ENCODE assay signal across 1 cellular context in the genomic region with DNA sequence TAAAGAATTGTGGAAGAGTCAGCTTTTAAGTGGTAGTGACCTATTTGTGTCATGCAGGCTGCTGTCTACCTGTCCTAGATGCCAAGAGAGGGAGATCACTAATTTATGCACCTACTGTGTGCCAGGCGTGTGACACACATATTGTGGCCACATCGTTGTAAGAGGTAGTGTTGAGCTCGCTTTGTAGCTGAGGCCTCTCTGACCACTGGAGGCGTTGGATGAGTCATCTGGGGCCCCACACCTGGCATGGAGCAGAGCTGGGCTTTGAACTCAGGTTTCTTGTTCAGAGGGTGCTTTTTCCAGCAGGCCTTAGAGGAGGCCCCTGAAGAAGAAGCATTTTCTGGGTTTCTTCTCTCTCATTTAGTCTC.
TF ChIP-seq lines count a peak whose summit lies in the region.

No MANE protein-coding gene starts in this region.

TF ChIP-seq in HepG2, 621 proteins besides CTCF, POLR2A, EP300 and RAD21 (continued from another document and continues in another):
- TF ChIP-seq LCORL (IDR thresholded peaks at IDR 0.05) (no peak), LCORL (CRISPR knock-in tag; IDR thresholded peaks at IDR 0.05) (no peak), ZNF615 (CRISPR knock-in tag; IDR thresholded peaks at IDR 0.05; ENCODE audit: borderline replicate concordance) (no peak), ZNF780A (CRISPR knock-in tag; IDR thresholded peaks at IDR 0.05) (no peak), KDM2A (CRISPR knock-in tag; IDR thresholded peaks at IDR 0.05; ENCODE audit: borderline replicate concordance, low read depth) (no peak), STAT5B (CRISPR knock-in tag; IDR thresholded peaks at IDR 0.05) (no peak), U2AF1 (optimal IDR thresholded peaks at IDR 0.05; ENCODE audit: low read depth, low read length) (no peak), FOSL2 (CRISPR knock-in tag; IDR thresholded peaks at IDR 0.05) (peak; percentile 97), ZNF407 (CRISPR knock-in tag; IDR thresholded peaks at IDR 0.05; ENCODE audit: not compliant biosample characterization) (no peak), ZNF274 (CRISPR knock-in tag; IDR thresholded peaks at IDR 0.05) (no peak), STAG1 (CRISPR knock-in tag; IDR thresholded peaks at IDR 0.05) (no peak), ZNF329 (CRISPR knock-in tag; IDR thresholded peaks at IDR 0.05; ENCODE audit: low read depth) (no peak), RBM39 (IDR thresholded peaks at IDR 0.05; ENCODE audit: low read depth, low read length, poor library complexity, severe bottlenecking) (no peak), FOSL1 (CRISPR knock-in tag; IDR thresholded peaks at IDR 0.05; ENCODE audit: borderline replicate concordance) (peak; percentile 85), CC2D1A (CRISPR knock-in tag; IDR thresholded peaks at IDR 0.05) (no peak), RARG (CRISPR knock-in tag; IDR thresholded peaks at IDR 0.05; ENCODE audit: low read depth) (no peak), ZFX (CRISPR knock-in tag; IDR thresholded peaks at IDR 0.05; ENCODE audit: low read depth) (0 out of 2 replicates have a peak, but pooled peaks have one; percentile 17), ZMYM2 (CRISPR knock-in tag; IDR thresholded peaks at IDR 0.05) (peak; percentile 70; the same call in 1 of the 2 replicates), ZNF24 (IDR thresholded peaks at IDR 0.05) (no peak), TAF15 (IDR thresholded peaks at IDR 0.05; ENCODE audit: low read depth, low read length, poor library complexity, severe bottlenecking) (no peak), CHD2 (IDR thresholded peaks at IDR 0.05; ENCODE audit: low read depth, low read length) (no peak), NCOA2 (CRISPR knock-in tag; IDR thresholded peaks at IDR 0.05) (no peak), CAMTA2 (CRISPR knock-in tag; IDR thresholded peaks at IDR 0.05; ENCODE audit: borderline replicate concordance) (no peak), XRCC5 (optimal IDR thresholded peaks at IDR 0.05; ENCODE audit: low read length) (no peak), ZNF777 (CRISPR knock-in tag; IDR thresholded peaks at IDR 0.05) (no peak), SNAPC4 (CRISPR knock-in tag; IDR thresholded peaks at IDR 0.05) (no peak), ZNF501 (CRISPR knock-in tag; IDR thresholded peaks at IDR 0.05) (no peak), TBX2 (CRISPR knock-in tag; IDR thresholded peaks at IDR 0.05; ENCODE audit: borderline replicate concordance) (no peak)
- TF ChIP-seq, protein P1, sequence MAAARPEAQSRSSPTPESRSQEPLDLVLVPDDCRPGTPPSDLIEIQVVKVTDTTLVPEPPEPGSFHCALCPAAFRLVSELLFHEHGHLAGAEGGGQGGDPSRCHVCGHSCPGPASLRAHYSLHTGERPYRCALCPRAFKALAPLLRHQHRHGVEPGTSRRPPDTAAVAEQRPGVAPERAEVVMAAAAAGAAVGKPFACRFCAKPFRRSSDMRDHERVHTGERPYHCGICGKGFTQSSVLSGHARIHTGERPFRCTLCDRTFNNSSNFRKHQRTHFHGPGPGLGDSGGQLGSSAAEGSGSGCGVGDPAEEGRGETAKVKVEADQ (CRISPR knock-in tag; IDR thresholded peaks at IDR 0.05; ENCODE audit: borderline replicate concordance): no peak
- TF ChIP-seq, protein P2, sequence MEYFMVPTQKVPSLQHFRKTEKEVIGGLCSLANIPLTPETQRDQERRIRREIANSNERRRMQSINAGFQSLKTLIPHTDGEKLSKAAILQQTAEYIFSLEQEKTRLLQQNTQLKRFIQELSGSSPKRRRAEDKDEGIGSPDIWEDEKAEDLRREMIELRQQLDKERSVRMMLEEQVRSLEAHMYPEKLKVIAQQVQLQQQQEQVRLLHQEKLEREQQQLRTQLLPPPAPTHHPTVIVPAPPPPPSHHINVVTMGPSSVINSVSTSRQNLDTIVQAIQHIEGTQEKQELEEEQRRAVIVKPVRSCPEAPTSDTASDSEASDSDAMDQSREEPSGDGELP (IDR thresholded peaks at IDR 0.05; ENCODE audit: borderline replicate concordance, low read depth): peak; percentile 28; the same call in 1 of the 2 replicates
- TF ChIP-seq, protein P3, sequence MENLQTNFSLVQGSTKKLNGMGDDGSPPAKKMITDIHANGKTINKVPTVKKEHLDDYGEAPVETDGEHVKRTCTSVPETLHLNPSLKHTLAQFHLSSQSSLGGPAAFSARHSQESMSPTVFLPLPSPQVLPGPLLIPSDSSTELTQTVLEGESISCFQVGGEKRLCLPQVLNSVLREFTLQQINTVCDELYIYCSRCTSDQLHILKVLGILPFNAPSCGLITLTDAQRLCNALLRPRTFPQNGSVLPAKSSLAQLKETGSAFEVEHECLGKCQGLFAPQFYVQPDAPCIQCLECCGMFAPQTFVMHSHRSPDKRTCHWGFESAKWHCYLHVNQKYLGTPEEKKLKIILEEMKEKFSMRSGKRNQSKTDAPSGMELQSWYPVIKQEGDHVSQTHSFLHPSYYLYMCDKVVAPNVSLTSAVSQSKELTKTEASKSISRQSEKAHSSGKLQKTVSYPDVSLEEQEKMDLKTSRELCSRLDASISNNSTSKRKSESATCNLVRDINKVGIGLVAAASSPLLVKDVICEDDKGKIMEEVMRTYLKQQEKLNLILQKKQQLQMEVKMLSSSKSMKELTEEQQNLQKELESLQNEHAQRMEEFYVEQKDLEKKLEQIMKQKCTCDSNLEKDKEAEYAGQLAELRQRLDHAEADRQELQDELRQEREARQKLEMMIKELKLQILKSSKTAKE (CRISPR knock-in tag; IDR thresholded peaks at IDR 0.05; ENCODE audit: borderline replicate concordance): no peak
- TF ChIP-seq, protein P4, sequence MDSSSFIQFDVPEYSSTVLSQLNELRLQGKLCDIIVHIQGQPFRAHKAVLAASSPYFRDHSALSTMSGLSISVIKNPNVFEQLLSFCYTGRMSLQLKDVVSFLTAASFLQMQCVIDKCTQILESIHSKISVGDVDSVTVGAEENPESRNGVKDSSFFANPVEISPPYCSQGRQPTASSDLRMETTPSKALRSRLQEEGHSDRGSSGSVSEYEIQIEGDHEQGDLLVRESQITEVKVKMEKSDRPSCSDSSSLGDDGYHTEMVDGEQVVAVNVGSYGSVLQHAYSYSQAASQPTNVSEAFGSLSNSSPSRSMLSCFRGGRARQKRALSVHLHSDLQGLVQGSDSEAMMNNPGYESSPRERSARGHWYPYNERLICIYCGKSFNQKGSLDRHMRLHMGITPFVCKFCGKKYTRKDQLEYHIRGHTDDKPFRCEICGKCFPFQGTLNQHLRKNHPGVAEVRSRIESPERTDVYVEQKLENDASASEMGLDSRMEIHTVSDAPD (CRISPR knock-in tag; IDR thresholded peaks at IDR 0.05): no peak
- TF ChIP-seq, protein P5, sequence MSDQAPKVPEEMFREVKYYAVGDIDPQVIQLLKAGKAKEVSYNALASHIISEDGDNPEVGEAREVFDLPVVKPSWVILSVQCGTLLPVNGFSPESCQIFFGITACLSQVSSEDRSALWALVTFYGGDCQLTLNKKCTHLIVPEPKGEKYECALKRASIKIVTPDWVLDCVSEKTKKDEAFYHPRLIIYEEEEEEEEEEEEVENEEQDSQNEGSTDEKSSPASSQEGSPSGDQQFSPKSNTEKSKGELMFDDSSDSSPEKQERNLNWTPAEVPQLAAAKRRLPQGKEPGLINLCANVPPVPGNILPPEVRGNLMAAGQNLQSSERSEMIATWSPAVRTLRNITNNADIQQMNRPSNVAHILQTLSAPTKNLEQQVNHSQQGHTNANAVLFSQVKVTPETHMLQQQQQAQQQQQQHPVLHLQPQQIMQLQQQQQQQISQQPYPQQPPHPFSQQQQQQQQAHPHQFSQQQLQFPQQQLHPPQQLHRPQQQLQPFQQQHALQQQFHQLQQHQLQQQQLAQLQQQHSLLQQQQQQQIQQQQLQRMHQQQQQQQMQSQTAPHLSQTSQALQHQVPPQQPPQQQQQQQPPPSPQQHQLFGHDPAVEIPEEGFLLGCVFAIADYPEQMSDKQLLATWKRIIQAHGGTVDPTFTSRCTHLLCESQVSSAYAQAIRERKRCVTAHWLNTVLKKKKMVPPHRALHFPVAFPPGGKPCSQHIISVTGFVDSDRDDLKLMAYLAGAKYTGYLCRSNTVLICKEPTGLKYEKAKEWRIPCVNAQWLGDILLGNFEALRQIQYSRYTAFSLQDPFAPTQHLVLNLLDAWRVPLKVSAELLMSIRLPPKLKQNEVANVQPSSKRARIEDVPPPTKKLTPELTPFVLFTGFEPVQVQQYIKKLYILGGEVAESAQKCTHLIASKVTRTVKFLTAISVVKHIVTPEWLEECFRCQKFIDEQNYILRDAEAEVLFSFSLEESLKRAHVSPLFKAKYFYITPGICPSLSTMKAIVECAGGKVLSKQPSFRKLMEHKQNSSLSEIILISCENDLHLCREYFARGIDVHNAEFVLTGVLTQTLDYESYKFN (CRISPR knock-in tag; conservative IDR thresholded peaks at IDR 0.05): peak; percentile 45
